In the genomic region with DNA sequence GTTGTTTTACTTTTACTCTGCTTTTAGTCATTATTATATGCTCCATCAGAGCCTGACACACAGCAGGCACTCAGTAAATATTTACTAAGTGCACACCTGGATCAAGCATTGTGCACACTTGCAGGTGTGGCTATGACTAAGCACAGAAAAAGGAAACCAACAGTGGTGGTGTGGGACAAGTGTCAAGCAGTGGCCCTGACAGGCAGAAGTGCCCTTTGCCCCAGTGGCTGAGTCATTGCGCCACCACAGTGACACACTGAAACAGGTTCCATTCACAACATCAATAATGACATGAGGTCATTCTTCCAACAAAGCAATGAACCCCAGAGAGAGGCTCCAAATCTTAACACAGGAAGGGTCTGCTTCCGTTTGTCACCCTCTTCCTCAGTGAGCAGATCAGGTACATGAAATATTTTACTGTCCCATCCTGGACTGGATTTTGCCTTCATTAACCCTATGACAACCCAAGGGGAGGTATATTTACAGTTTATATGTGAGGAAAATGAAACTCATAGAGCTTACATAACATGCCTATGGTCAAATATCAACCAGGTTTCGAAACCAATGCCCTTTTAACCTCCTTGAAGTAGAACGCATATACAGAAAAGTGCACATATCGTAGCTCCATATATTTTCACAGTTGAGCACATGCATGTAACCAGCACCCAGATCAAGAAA, we compare ENCODE assay signal across 7 cellular contexts.
DNase-seq lines count a peak whose midpoint lies in the region; ATAC-seq lines count a peak whose summit lies in the region.

No MANE protein-coding gene starts in this region.

- peak overlapping the region; percentile 74 to 81 for H3K27ac ChIP-seq in mucosa of rectum (ENCODE audit: low read depth in 2 of 2, low read length in 2 of 2)

- peak overlapping the region; percentile 23 to 38 for H3K4me3 ChIP-seq in mucosa of rectum (ENCODE audit: low read length in 2 of 2)

- no peaks in the 10 kb centered on the region for H3K27me3 ChIP-seq in mucosa of rectum (ENCODE audit: control insufficient read depth in 2 of 2, insufficient read depth in 2 of 2, low read length in 2 of 2)

- H3K36me3 ChIP-seq in mucosa of rectum (ENCODE audit: control insufficient read depth in 2 of 2, insufficient read depth in 2 of 2, low read length in 2 of 2), result no peaks in the 10 kb centered on the region

- DNase-seq in NCI-H1417 (lab: John Stamatoyannopoulos, UW) (peak; percentile 41 to 91 (median 74)), NCI-H1436 (lab: John Stamatoyannopoulos, UW) (no peak), germinal center (ENCODE audit: low spot score) (no peak)
- DNase-seq in activated T-cell treated with anti-CD3 and anti-CD28 coated beads, Interleukin-2, amount 50 U/mL, for 48 hours, result peak; percentile 57 to 65

- peaks cover 0 to 14% of the 10 kb centered on the region in 2 donors for H3K4me1 ChIP-seq in mucosa of rectum (ENCODE audit: control insufficient read depth in 2 of 2, insufficient read depth in 2 of 2, low read length in 2 of 2)

- peak overlapping the region in 1 of 2 donors; percentile 18 for H3K9ac ChIP-seq in mucosa of rectum (ENCODE audit: low read depth in 1 of 2, low read length in 2 of 2)

- no peaks in the 10 kb centered on the region for H3K9me3 ChIP-seq in mucosa of rectum (ENCODE audit: control insufficient read depth in 2 of 2, low read length in 2 of 2)

- ATAC-seq in GM18909 (IDR thresholded peaks at IDR 0.05; ENCODE audit: poor library complexity, unreplicated experiment), result peak; percentile 98
- ATAC-seq in HG02840 (IDR thresholded peaks at IDR 0.05; ENCODE audit: low FRiP score, unreplicated experiment), result peak; percentile 96

Comparison
In these comparisons a context has a peak if more than half of its experiments do, and no peak if none do; other contexts are left out.
1. DNase-seq: peak in NCI-H1417 (3 of 3) and activated T-cell treated with anti-CD3 and anti-CD28 coated beads, Interleukin-2, amount 50 U/mL, for 48 hours (2 of 2); none in NCI-H1436 (single experiment) and germinal center (single experiment).